In the genomic region with DNA sequence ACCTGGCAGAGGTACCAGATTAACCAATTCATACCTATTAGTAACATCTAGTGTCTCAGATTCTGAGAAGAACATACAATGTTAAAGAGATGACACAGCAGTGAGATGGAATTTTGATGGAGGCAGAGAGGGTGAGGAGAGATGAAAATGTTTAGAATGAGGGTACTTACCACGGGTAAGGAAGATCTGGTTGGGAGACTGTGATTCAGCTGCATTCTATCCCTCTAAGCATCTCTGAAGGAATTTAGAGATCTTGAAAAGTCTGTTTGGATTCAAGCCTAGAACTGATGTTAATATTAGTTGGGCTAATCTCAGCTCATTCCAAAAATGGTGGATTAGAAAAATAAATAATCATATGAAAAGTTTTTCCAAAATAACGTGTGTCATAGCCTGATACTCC, we compare ENCODE assay signal across 17 cellular contexts.
"Had no signal": no experiment of that assay in that cellular context is flagged by ENCODE, and none has a peak within 500 bp of the region (broad histone marks: within the 10 kb centered on the region; RNA-seq: fewer than 3 reads in every experiment).

No MANE protein-coding gene starts in this region.

- H3K27me3 ChIP-seq: ascending aorta, cardiac muscle cell, vagina had no signal

- H3K9me3 ChIP-seq: ascending aorta, neutrophil, vagina had no signal

- H3K4me1 ChIP-seq: ascending aorta had no signal

- H3K36me3 ChIP-seq: ascending aorta, cardiac muscle cell, neutrophil, vagina had no signal

- ATAC-seq: activated CD4-positive, alpha-beta T cell treated with anti-CD3 and anti-CD28 coated beads for 36 hours; activated CD8-positive, alpha-beta T cell treated with anti-CD3 and anti-CD28 coated beads for 36 hours; activated T-cell treated with anti-CD3 and anti-CD28 coated beads, Interleukin-2, amount 50 U/mL, for 72 hours; left lobe of liver; naive thymus-derived CD4-positive, alpha-beta T cell; right cardiac atrium had no signal

- H3K4me3 ChIP-seq: ascending aorta, cardiac muscle cell, coronary artery, smooth muscle cell, vagina had no signal

- DNase-seq: activated CD4-positive, alpha-beta T cell treated with anti-CD3 and anti-CD28 coated beads for 36 hours; activated CD8-positive, alpha-beta memory T cell treated with anti-CD3 and anti-CD28 coated beads, Interleukin-2, amount 50 U/mL, for 4 hours; activated CD8-positive, alpha-beta T cell treated with anti-CD3 and anti-CD28 coated beads for 36 hours; activated naive CD8-positive, alpha-beta T cell treated with anti-CD3 and anti-CD28 coated beads, Interleukin-2, amount 10 ng/mL, durations not matched to agents 7 days and 5 days; activated T-cell treated with anti-CD3 and anti-CD28 coated beads, Interleukin-2, amount 50 U/mL, for 72 hours; effector CD8-positive, alpha-beta T cell; immature natural killer cell; naive thymus-derived CD4-positive, alpha-beta T cell; right cardiac atrium; T1000 had no signal

- H3K27ac ChIP-seq: ascending aorta, cardiac muscle cell, coronary artery, neutrophil, vagina had no signal
